7 cellular contexts compared by ENCODE assay signal in the genomic region with DNA sequence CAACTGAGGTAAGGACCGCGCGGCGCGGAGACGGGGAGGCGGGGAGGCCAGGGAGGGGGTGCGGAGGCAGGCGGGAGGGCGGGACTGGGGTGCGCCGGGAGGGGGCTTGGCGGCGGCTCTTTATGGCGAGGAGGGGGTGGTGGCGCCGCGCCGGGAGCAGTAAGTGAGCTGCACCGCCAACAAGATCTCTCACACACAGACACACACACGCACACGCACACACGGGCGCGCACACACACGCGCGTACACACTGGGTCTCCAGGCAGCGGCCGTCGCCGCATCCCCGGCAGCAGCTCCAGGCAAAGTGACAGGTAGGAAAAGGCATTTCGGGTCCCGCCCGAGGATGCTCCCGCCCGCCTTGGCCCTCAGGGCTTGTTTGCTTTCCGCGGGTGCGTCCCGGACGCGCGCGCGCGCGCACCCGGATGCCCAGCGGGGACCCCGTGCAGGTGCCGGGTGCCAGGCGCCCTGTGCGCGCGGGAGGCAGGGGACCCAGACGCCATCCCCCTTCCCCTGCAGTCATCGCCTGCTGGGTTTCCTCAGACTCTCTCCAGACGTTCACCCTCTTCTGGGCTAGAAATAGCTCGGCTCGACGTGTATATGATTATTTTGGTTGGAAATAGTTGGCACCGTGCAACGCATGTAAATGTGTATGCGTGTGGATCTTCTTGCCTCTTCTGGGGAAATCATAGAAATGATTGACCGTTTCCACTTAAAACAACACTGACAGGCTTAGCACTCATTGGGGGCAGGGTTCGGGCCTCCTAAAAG. TPM values are rescaled to one million over a fixed set of nuclear protein-coding genes. Genes with fewer than 3 reads are reported as not detected.
DNase-seq lines count a peak whose midpoint lies in the region; ATAC-seq, FAIRE-seq and TF ChIP-seq lines count a peak whose summit lies in the region.

Gene PLCB4, plus strand, starts transcription at position 192 of the 768 bp plus-strand sequence. CDS start 238,728 bp downstream, outside the sequence.

- no peaks in the 10 kb centered on the region for H3K9me3 ChIP-seq in testis

- DNase-seq in HEK293T (ENCODE audit: extremely low spot score) (peak; percentile 37), NCI-H526 treated with DMSO at 0.1 percent for 48 hours (lab: John Stamatoyannopoulos, UW) (peak; percentile 83), left colon (peak; percentile 73 to 75), testis (peak; percentile 51), GM12892 (ENCODE audit: insufficient read length) (no peak)

- no peak for FAIRE-seq in GM12892 (lab: Jason Lieb, UNC)

- no peaks in the 10 kb centered on the region for H3K36me3 ChIP-seq in testis (ENCODE audit: low read depth, missing control alignments)

- TF ChIP-seq CTCF in testis (IDR thresholded peaks at IDR 0.05): no peak

- intact Hi-C loops in left colon (cut with DNase I, micrococcal nuclease): no loop called here
- intact Hi-C loops in testis (cut with DNase I; ENCODE audit: low total_unique reads): no loop called here

- POLR2A ChIA-PET in HEK293T (lab: Yijun Ruan, JAX): interaction anchor here (0.7 to 1.3 kb wide), 5 partner anchors 11 to 28 kb away, joined by 3 read pairs; no protein-coding TSS in a partner anchor

- CTCF ChIA-PET in HEK293T (lab: Yijun Ruan, JAX): interaction anchor here (0.6 to 1.4 kb wide), 2 partner anchors 216 to 227 kb away, joined by 3 to 7 read pairs; no protein-coding TSS in a partner anchor

- H3K4me3 ChIP-seq in testis: peak within 1 kb of the TSS; percentile 75 to 88

- ATAC-seq in left colon (peak; percentile 75), GM21526 (IDR thresholded peaks at IDR 0.05; ENCODE audit: low FRiP score, unreplicated experiment) (no peak)

- no peak for TF ChIP-seq POLR2A in testis (IDR thresholded peaks at IDR 0.05)
- TF ChIP-seq POLR2A in GM12892 (IDR thresholded peaks at IDR 0.05; ENCODE audit: low read depth, low read length): no peak

- peaks cover 9% of the 10 kb centered on the region for H3K4me1 ChIP-seq in testis

- 1 to 2% methylated on average over 19 to 54 of the region's 68 CpGs for WGBS in testis, 2 donors

- H3K27me3 ChIP-seq in testis: no peaks in the 10 kb centered on the region

- H3K27ac ChIP-seq in cingulate gyrus (ENCODE audit: low read depth, low read length) (peak within 1 kb of the TSS; percentile 4), testis (peak within 1 kb of the TSS; percentile 87 to 92)

TF ChIP-seq in HEK293T, 16 proteins besides CTCF, POLR2A, EP300 and RAD21:
- TF ChIP-seq, protein P1, sequence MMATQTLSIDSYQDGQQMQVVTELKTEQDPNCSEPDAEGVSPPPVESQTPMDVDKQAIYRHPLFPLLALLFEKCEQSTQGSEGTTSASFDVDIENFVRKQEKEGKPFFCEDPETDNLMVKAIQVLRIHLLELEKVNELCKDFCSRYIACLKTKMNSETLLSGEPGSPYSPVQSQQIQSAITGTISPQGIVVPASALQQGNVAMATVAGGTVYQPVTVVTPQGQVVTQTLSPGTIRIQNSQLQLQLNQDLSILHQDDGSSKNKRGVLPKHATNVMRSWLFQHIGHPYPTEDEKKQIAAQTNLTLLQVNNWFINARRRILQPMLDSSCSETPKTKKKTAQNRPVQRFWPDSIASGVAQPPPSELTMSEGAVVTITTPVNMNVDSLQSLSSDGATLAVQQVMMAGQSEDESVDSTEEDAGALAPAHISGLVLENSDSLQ (IDR thresholded peaks at IDR 0.05): peak; percentile 63
- no peak for TF ChIP-seq NFRKB (IDR thresholded peaks at IDR 0.05)
- TF ChIP-seq CTBP1 (IDR thresholded peaks at IDR 0.05; ENCODE audit: borderline replicate concordance): peak; percentile 37; the same call in 1 of the 2 replicates
- TF ChIP-seq SP1 (IDR thresholded peaks at IDR 0.05): no peak

RNA-seq across cellular contexts. Expression of gene PLCB4, which starts in this region (rescaled TPM):
- 10 to 100 TPM; 45.3 to 58.2 TPM for total RNA-seq in left colon
- 10 to 100 TPM; 15.5 to 19.4 TPM for total RNA-seq in testis
- 5.9 TPM for polyA plus RNA-seq in testis (ENCODE audit: insufficient read depth, low read depth, low replicate concordance)
- polyA plus RNA-seq in GM12892 (2012; ENCODE audit: missing spikeins): not detected
